In genomic region chr1:100455478-100456072, GRCh38 we compare ENCODE assay signal across 9 cellular contexts.
DNase-seq lines count a peak whose midpoint lies in the region; ATAC-seq and TF ChIP-seq lines count a peak whose summit lies in the region.
"Had no signal": no experiment of that assay in that cellular context is flagged by ENCODE, and none has a peak within 500 bp of the region (broad histone marks: within the 10 kb centered on the region; RNA-seq: fewer than 3 reads in every experiment).

No MANE protein-coding gene starts in this region.

- no peak overlapping the region for H3K27ac Mint-ChIP-seq in type B pancreatic cell

- DNase-seq in heart right ventricle (no peak), Right ventricle myocardium inferior (ENCODE audit: missing footprints) (no peak), Peyer's patch (no peak), fibroblast of mammary gland (ENCODE audit: low read depth) (peak; percentile 18), type B pancreatic cell (ENCODE audit: extremely low spot score, unreplicated experiment) (no peak), activated gamma-delta T cell treated with Interleukin-2 at 50 U/mL for 16 hours (no peak)

- H3K36me3 Mint-ChIP-seq in type B pancreatic cell, result peaks cover 4% of the 10 kb centered on the region

- H3K36me3 ChIP-seq in heart right ventricle, result peaks cover 0 to 11% (median 3%) of the 10 kb centered on the region in 9 donors
- no peaks in the 10 kb centered on the region for H3K36me3 ChIP-seq in Peyer's patch

- peaks cover 0 to 15% (median 7%) of the 10 kb centered on the region in 9 donors for H3K4me1 ChIP-seq in heart right ventricle
- peaks cover 0 to 4% (median 0%) of the 10 kb centered on the region in 4 donors for H3K4me1 ChIP-seq in Peyer's patch

- H3K9me3 ChIP-seq in heart right ventricle, result no peaks in the 10 kb centered on the region
- H3K9me3 ChIP-seq in Peyer's patch, result no peaks in the 10 kb centered on the region

- H3K27me3 Mint-ChIP-seq in type B pancreatic cell, result no peaks in the 10 kb centered on the region

- no peak overlapping the region for H3K4me3 ChIP-seq in heart right ventricle
- H3K4me3 ChIP-seq in Peyer's patch, result no peak overlapping the region
- H3K4me3 ChIP-seq in fibroblast of mammary gland (ENCODE audit: control insufficient read depth, low read depth, low read length), result no peak overlapping the region
- H3K4me3 ChIP-seq: SK-N-MC had no signal

- H3K4me1 Mint-ChIP-seq in type B pancreatic cell (ENCODE audit: unreplicated experiment), result peaks cover 20% of the 10 kb centered on the region

- ATAC-seq in heart right ventricle, result no peak
- no peak for ATAC-seq in Right ventricle myocardium inferior
- ATAC-seq in esophagus mucosa, result no peak
- ATAC-seq in HG03520 (IDR thresholded peaks at IDR 0.05; ENCODE audit: unreplicated experiment), result no peak

- H3K9me3 Mint-ChIP-seq in type B pancreatic cell, result no peaks in the 10 kb centered on the region

- no peak for TF ChIP-seq POLR2A in Peyer's patch (IDR thresholded peaks at IDR 0.05)

- TF ChIP-seq CTCF in heart right ventricle (IDR thresholded peaks at IDR 0.05) (peak; percentile 8 to 72 (median 58)), Peyer's patch (IDR thresholded peaks at IDR 0.05) (peak; percentile 9 to 55 (median 38)), fibroblast of mammary gland (conservative IDR thresholded peaks at IDR 0.05; ENCODE audit: control insufficient read depth, insufficient read depth, low read depth, low read length) (peak; percentile 40), type B pancreatic cell (conservative IDR thresholded peaks at IDR 0.05) (peak; percentile 81)

- intact Hi-C loops in heart right ventricle (cut with DNase I), result loop anchor here in 9 of 10 donors (5.0 to 10.0 kb wide), 12 partner anchors 103 to 651 kb away; partner anchors contain the start of genes CDC14A (in 4 of the 9), DBT (in 2 of the 9), RTCA (in 1 of the 9) and SASS6 (in 1 of the 9)
- intact Hi-C loops in Right ventricle myocardium inferior (cut with DNase I), result loop anchor here (5.0 to 10.0 kb wide), 3 partner anchors 103 to 648 kb away; partner anchors contain the start of gene CDC14A

- no peak overlapping the region for H3K4me3 Mint-ChIP-seq in type B pancreatic cell

- no peak overlapping the region for H3K27ac ChIP-seq in heart right ventricle
- H3K27ac ChIP-seq in Peyer's patch, result no peak overlapping the region
- H3K27ac ChIP-seq: SK-N-MC had no signal

- H3K27me3 ChIP-seq in heart right ventricle (no peaks in the 10 kb centered on the region), Peyer's patch (no peaks in the 10 kb centered on the region)
